8 cellular contexts compared by ENCODE assay signal in the genomic region with DNA sequence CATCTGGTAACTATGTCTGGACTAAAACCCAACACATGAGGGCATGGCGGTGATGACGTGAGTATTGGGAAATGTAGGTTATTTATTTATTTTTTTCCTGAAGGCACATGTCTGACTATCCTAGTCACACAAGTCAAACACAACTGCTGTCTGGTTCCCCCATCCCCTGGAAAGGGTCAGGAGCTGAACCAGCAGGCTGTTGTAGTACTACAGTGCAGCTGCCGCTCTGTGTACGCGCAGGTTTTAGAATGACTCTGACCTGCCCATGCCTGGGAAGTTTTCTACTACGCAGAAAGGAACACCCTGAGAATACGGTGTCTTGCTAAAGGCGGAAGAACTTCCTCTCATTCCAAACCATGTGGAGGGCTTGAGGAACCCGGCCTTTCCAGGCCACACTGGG. TPM values are rescaled to one million over a fixed set of nuclear protein-coding genes. Genes with fewer than 3 reads are reported as not detected.
DNase-seq lines count a peak whose midpoint lies in the region; ATAC-seq and TF ChIP-seq lines count a peak whose summit lies in the region.

No MANE protein-coding gene starts in this region.

- CTCF ChIA-PET in OCI-LY7 (lab: Charles Lee; ENCODE audit: unreplicated experiment): no interaction called here

- POLR2A ChIA-PET in OCI-LY7 (lab: Charles Lee): no interaction called here

- H3K36me3 ChIP-seq in OCI-LY7 (ENCODE audit: insufficient read depth, low read length) (peaks cover 53% of the 10 kb centered on the region), cardiac muscle cell (no peaks in the 10 kb centered on the region)

- no TSS peak for BruUV-seq in OCI-LY7 (replicated peaks; lab: Mats Ljungman, UMichigan)

- TF ChIP-seq CTCF in OCI-LY7 (conservative IDR thresholded peaks at IDR 0.05; ENCODE audit: low read length) (no peak), cardiac muscle cell (IDR thresholded peaks at IDR 0.05; ENCODE audit: low read depth, low read length) (no peak)

- no peaks in the 10 kb centered on the region for H3K9me2 ChIP-seq in OCI-LY7 (ENCODE audit: insufficient read depth, low read length)

- peaks cover 60% of the 10 kb centered on the region for H3K79me2 ChIP-seq in OCI-LY7 (ENCODE audit: insufficient read depth, low read depth, low read length)

- DNase-seq in D341Med (ENCODE audit: low spot score) (peak; percentile 50), OCI-LY7 (ENCODE audit: low spot score) (peak; percentile 68), cardiac muscle cell (ENCODE audit: low read depth in 1 of 2, low spot score in 1 of 2) (peak; percentile 40 to 54), renal cortical epithelial cell (ENCODE audit: low read depth) (peak; percentile 83), posterior vena cava (ENCODE audit: low spot score) (no peak)
- peak; percentile 54 for DNase-seq in activated naive CD4-positive, alpha-beta T cell treated with anti-CD3 and anti-CD28 coated beads, Interleukin-2, amount 50 U/mL, for 16 hours

- peak overlapping the region; percentile 80 for H3K4me2 ChIP-seq in OCI-LY7 (ENCODE audit: low read length)

- intact Hi-C loops in OCI-LY7 (cut with micrococcal nuclease; ENCODE audit: unreplicated experiment) (loop anchor here (10.0 kb wide), 2 partner anchors 710 to 1020 kb away; a partner anchor contains a TSS), posterior vena cava (cut with DNase I) (loop anchor here (10.0 kb wide), 3 partner anchors 80 to 840 kb away; no protein-coding TSS in a partner anchor)

- peak overlapping the region; percentile 83 for H2AFZ ChIP-seq in OCI-LY7 (ENCODE audit: low read length)

- H3K27ac ChIP-seq in OCI-LY7 (ENCODE audit: low read depth, low read length, poor library complexity, severe bottlenecking) (peak overlapping the region; percentile 77), cardiac muscle cell (peak overlapping the region; percentile 86)

- H3K9me3 ChIP-seq in OCI-LY7 (ENCODE audit: low read length): no peaks in the 10 kb centered on the region
- H3K9me3 ChIP-seq in cardiac muscle cell (ENCODE audit: low read depth): no peaks in the 10 kb centered on the region

- peaks cover 7% of the 10 kb centered on the region for H3K27me3 ChIP-seq in cardiac muscle cell

- H4K20me1 ChIP-seq in OCI-LY7 (ENCODE audit: insufficient read depth, low read length): peaks cover 46% of the 10 kb centered on the region

- H3K4me3 ChIP-seq in OCI-LY7 (ENCODE audit: low read depth, low read length, poor library complexity, severe bottlenecking) (peak overlapping the region; percentile 99), cardiac muscle cell (peak overlapping the region; percentile 90)

- ATAC-seq in GM19438 (IDR thresholded peaks at IDR 0.05; ENCODE audit: low read depth, unreplicated experiment) (peak; percentile 33), HG03469 (IDR thresholded peaks at IDR 0.05; ENCODE audit: unreplicated experiment) (peak; percentile 19)

- H3K4me1 ChIP-seq in OCI-LY7 (ENCODE audit: insufficient read depth, low read length, poor library complexity, severe bottlenecking): peaks cover 37% of the 10 kb centered on the region
- H3K4me1 ChIP-seq in cardiac muscle cell (ENCODE audit: low read depth): no peaks in the 10 kb centered on the region

RNA-seq across cellular contexts. Expression of a gene that starts 1.2 kb away (rescaled TPM):
- 32.3 and 39.5 TPM in 2 replicates for total RNA-seq in OCI-LY7 (2014; rRNA removed; shearing (Covaris generic))
- 130 and 141 TPM in 2 replicates for total RNA-seq in OCI-LY7 (2022)
- total RNA-seq in cardiac muscle cell: 13.6 and 15.7 TPM in 2 replicates
- 6.0 and 8.8 TPM in 2 replicates for polyA plus RNA-seq in cardiac muscle cell
- total RNA-seq in renal cortical epithelial cell: 20.1 and 86.2 TPM in 2 replicates
- 10 to 100 TPM; 47.7 to 63.5 TPM for total RNA-seq in posterior vena cava
